In genomic region chr2:13091463-13091862, GRCh38 we compare ENCODE assay signal across 22 cellular contexts.
"Had no signal": no experiment of that assay in that cellular context is flagged by ENCODE, and none has a peak within 500 bp of the region (broad histone marks: within the 10 kb centered on the region; RNA-seq: fewer than 3 reads in every experiment).

No MANE protein-coding gene starts in this region.

- H3K36me3 Mint-ChIP-seq: stimulated activated effector memory CD8-positive, alpha-beta T cell treated with anti-CD3 and anti-CD28 coated beads, Interleukin-12 subunit alpha, Interleukin-12 subunit beta, amount 100 ng/mL, for 72 hours had no signal

- H3K79me2 ChIP-seq: parathyroid adenoma had no signal

- H3K27me3 ChIP-seq: ascending aorta, dorsolateral prefrontal cortex, gastrocnemius medialis, upper lobe of right lung had no signal

- H3K9me3 ChIP-seq: ascending aorta, gastrocnemius medialis, upper lobe of right lung had no signal

- H3K4me1 Mint-ChIP-seq: nephron; stimulated activated effector memory CD8-positive, alpha-beta T cell treated with anti-CD3 and anti-CD28 coated beads, Interleukin-12 subunit alpha, Interleukin-12 subunit beta, amount 100 ng/mL, for 72 hours had no signal

- H3K27ac Mint-ChIP-seq: nephron; stimulated activated effector memory CD8-positive, alpha-beta T cell treated with anti-CD3 and anti-CD28 coated beads, Interleukin-12 subunit alpha, Interleukin-12 subunit beta, amount 100 ng/mL, for 72 hours had no signal

- ATAC-seq: gastrocnemius medialis; left lobe of liver; sciatic nerve; stimulated activated effector memory CD8-positive, alpha-beta T cell treated with anti-CD3 and anti-CD28 coated beads, Interleukin-12 subunit alpha, Interleukin-12 subunit beta, amount 100 ng/mL, for 72 hours; upper lobe of right lung had no signal

- H3K36me3 ChIP-seq: ascending aorta, gastrocnemius medialis, upper lobe of right lung had no signal

- DNase-seq: activated CD4-positive, alpha-beta T cell treated with anti-CD3 and anti-CD28 coated beads, Interleukin-2, amount 50 U/mL, for 1 hour; activated CD4-positive, CD25-positive, alpha-beta regulatory T cell treated with anti-CD3 and anti-CD28 coated beads, Interleukin-2, amount 50 U/mL, for 72 hours; activated CD8-positive, alpha-beta memory T cell treated with anti-CD3 and anti-CD28 coated beads, Interleukin-2, amount 50 U/mL, for 4 hours; activated effector memory CD4-positive, alpha-beta T cell treated with Interleukin-2 at 50 U/mL for 16 hours; activated naive CD4-positive, alpha-beta T cell treated with anti-CD3 and anti-CD28 coated beads, Interleukin-2, amount 50 U/mL, for 16 hours; activated T-cell treated with anti-CD3 and anti-CD28 coated beads, Interleukin-2, amount 50 U/mL, for 48 hours; dorsolateral prefrontal cortex; gastrocnemius medialis; head of caudate nucleus; kidney; midbrain; stimulated activated CD4-positive, alpha-beta T cell treated with anti-CD3 and anti-CD28 coated beads, Interleukin-4, amount 100 ng/mL, for 24 hours; T-helper 9 cell; upper lobe of right lung had no signal

- H3K4me3 Mint-ChIP-seq: nephron; stimulated activated effector memory CD8-positive, alpha-beta T cell treated with anti-CD3 and anti-CD28 coated beads, Interleukin-12 subunit alpha, Interleukin-12 subunit beta, amount 100 ng/mL, for 72 hours had no signal

- H3K4me3 ChIP-seq: ascending aorta, dorsolateral prefrontal cortex, gastrocnemius medialis, lung, upper lobe of right lung had no signal

- H3K9me3 Mint-ChIP-seq: stimulated activated effector memory CD8-positive, alpha-beta T cell treated with anti-CD3 and anti-CD28 coated beads, Interleukin-12 subunit alpha, Interleukin-12 subunit beta, amount 100 ng/mL, for 72 hours had no signal

- H2AFZ ChIP-seq: parathyroid adenoma had no signal

- H3K4me1 ChIP-seq: ascending aorta, gastrocnemius medialis, parathyroid adenoma, upper lobe of right lung had no signal

- H3K27ac ChIP-seq: ascending aorta, dorsolateral prefrontal cortex, epithelial cell of prostate, gastrocnemius medialis, parathyroid adenoma, upper lobe of right lung had no signal

- H3K9ac ChIP-seq: parathyroid adenoma had no signal
